2 cellular contexts compared by ENCODE assay signal in genomic region chr11:132253469-132254264, GRCh38.
TF ChIP-seq lines count a peak whose summit lies in the region.

No MANE protein-coding gene starts in this region.

TF ChIP-seq in liver, 16 proteins besides CTCF, POLR2A, EP300 and RAD21 (continued from another document):
- TF ChIP-seq EGR1 (IDR thresholded peaks at IDR 0.05; ENCODE audit: low read depth in 2 of 2) (no peak), FOXA2 (IDR thresholded peaks at IDR 0.05) (peak; percentile 60), RXRA (IDR thresholded peaks at IDR 0.05) (no peak)

TF ChIP-seq in HepG2, 621 proteins besides CTCF, POLR2A, EP300 and RAD21 (continued from another document):
- TF ChIP-seq ZNF687 (CRISPR knock-in tag; IDR thresholded peaks at IDR 0.05), result no peak
- TF ChIP-seq ZNF780A (CRISPR knock-in tag; IDR thresholded peaks at IDR 0.05), result no peak
- TF ChIP-seq ZNF724P (CRISPR knock-in tag; IDR thresholded peaks at IDR 0.05; ENCODE audit: borderline replicate concordance), result no peak
- no peak for TF ChIP-seq CHCHD3 (CRISPR knock-in tag; IDR thresholded peaks at IDR 0.05)
- no peak for TF ChIP-seq ZNF574 (CRISPR knock-in tag; IDR thresholded peaks at IDR 0.05)
- no peak for TF ChIP-seq NCOA2 (CRISPR knock-in tag; IDR thresholded peaks at IDR 0.05)
- TF ChIP-seq SIX1 (CRISPR knock-in tag; IDR thresholded peaks at IDR 0.05; ENCODE audit: borderline replicate concordance), result no peak
- no peak for TF ChIP-seq ZNF776 (CRISPR knock-in tag; IDR thresholded peaks at IDR 0.05)
- no peak for TF ChIP-seq NR2F2 (IDR thresholded peaks at IDR 0.05; ENCODE audit: borderline replicate concordance, low read depth)
- no peak for TF ChIP-seq ZNF407 (CRISPR knock-in tag; IDR thresholded peaks at IDR 0.05; ENCODE audit: not compliant biosample characterization)
- TF ChIP-seq CREB3 (CRISPR knock-in tag; IDR thresholded peaks at IDR 0.05), result no peak
- no peak for TF ChIP-seq ZNF501 (CRISPR knock-in tag; IDR thresholded peaks at IDR 0.05)
- no peak for TF ChIP-seq JARID2 (CRISPR knock-in tag; IDR thresholded peaks at IDR 0.05; ENCODE audit: insufficient replicate concordance)
- TF ChIP-seq PHB2 (IDR thresholded peaks at IDR 0.05; ENCODE audit: partially characterized antibody), result no peak
- TF ChIP-seq SP4 (CRISPR knock-in tag; IDR thresholded peaks at IDR 0.05), result no peak
- TF ChIP-seq ZNF383 (CRISPR knock-in tag; IDR thresholded peaks at IDR 0.05; ENCODE audit: borderline replicate concordance), result no peak
